1 cellular context compared by ENCODE assay signal in genomic region chr15:78299302-78300102, GRCh38.
TF ChIP-seq lines count a peak whose summit lies in the region.

SKIC8 (minus strand) TSS chr15:78299609; CDS start chr15:78295686, 3,923 bp downstream.

TF ChIP-seq in K562, 482 proteins besides CTCF, POLR2A, EP300 and RAD21 (continued from another document and continues in another):
- no peak for TF ChIP-seq ZFP36 (IDR thresholded peaks at IDR 0.05; ENCODE audit: low read depth, low read length, partially characterized antibody)
- TF ChIP-seq NR4A1 (CRISPR knock-in tag; IDR thresholded peaks at IDR 0.05), result 0 out of 2 replicates have a peak, but pooled peaks have one; percentile 8
- TF ChIP-seq NR4A1 (tag; IDR thresholded peaks at IDR 0.05), result no peak
- peak; percentile 61; the same call in 1 of the 2 replicates for TF ChIP-seq CREB3L1 (IDR thresholded peaks at IDR 0.05; ENCODE audit: borderline replicate concordance, low read depth)
- peak; percentile 87 for TF ChIP-seq ATF1 (CRISPR knock-in tag; IDR thresholded peaks at IDR 0.05)
- TF ChIP-seq ATF1 (tag; IDR thresholded peaks at IDR 0.05), result peak; percentile 98
- TF ChIP-seq E2F1 (CRISPR knock-in tag; IDR thresholded peaks at IDR 0.05), result peak; percentile 35; the same call in 1 of the 2 replicates
- peak in 1 of 2 experiments; percentile 71; a peak in 2 of 4 replicates for TF ChIP-seq TBL1XR1 (IDR thresholded peaks at IDR 0.05; ENCODE audit: low read length in 2 of 2)
- no peak for TF ChIP-seq ATF4 (CRISPR knock-in tag; IDR thresholded peaks at IDR 0.05)
- TF ChIP-seq ZNF639 (CRISPR knock-in tag; conservative IDR thresholded peaks at IDR 0.05 in 1 of 2, IDR thresholded peaks at IDR 0.05 in 1 of 2), result peak in 1 of 2 experiments; percentile 92; a peak in 2 of 4 replicates
- peak; percentile 72 for TF ChIP-seq NCOA6 (IDR thresholded peaks at IDR 0.05)
- TF ChIP-seq POLR2G (IDR thresholded peaks at IDR 0.05; ENCODE audit: low read depth, low read length), result peak; percentile 97
- TF ChIP-seq ZNF592 (IDR thresholded peaks at IDR 0.05), result peak; percentile 28; the same call in 1 of the 2 replicates
- TF ChIP-seq COPS2 (conservative IDR thresholded peaks at IDR 0.05), result no peak
- peak; percentile 59; the same call in 1 of the 2 replicates for TF ChIP-seq ERF (CRISPR knock-in tag; IDR thresholded peaks at IDR 0.05)
- peak; percentile 76 to 81 for TF ChIP-seq NRF1 (conservative IDR thresholded peaks at IDR 0.05 in 1 of 2, IDR thresholded peaks at IDR 0.05 in 1 of 2)
- no peak for TF ChIP-seq NR2C2 (CRISPR knock-in tag; IDR thresholded peaks at IDR 0.05)
- peak; percentile 97 for TF ChIP-seq NR2C2 (tag; IDR thresholded peaks at IDR 0.05)
- 0 out of 4 replicates have a peak, but pooled peaks of 1 of the 2 experiments have one; percentile 46 for TF ChIP-seq UBTF (IDR thresholded peaks at IDR 0.05; ENCODE audit: borderline replicate concordance in 1 of 2, low read depth in 2 of 2, low read length in 2 of 2)
- TF ChIP-seq POLR2B (IDR thresholded peaks at IDR 0.05; ENCODE audit: low read depth, partially characterized antibody), result peak; percentile 62
- TF ChIP-seq LEF1 (IDR thresholded peaks at IDR 0.05), result 0 out of 2 replicates have a peak, but pooled peaks have one; percentile 17
- TF ChIP-seq AFF4 (CRISPR knock-in tag; IDR thresholded peaks at IDR 0.05), result 0 out of 2 replicates have a peak, but pooled peaks have one; percentile 18
- TF ChIP-seq ESRRA (IDR thresholded peaks at IDR 0.05; ENCODE audit: borderline replicate concordance, low read depth), result peak; percentile 61
- peak; percentile 69; the same call in 1 of the 2 replicates for TF ChIP-seq ZNF766 (CRISPR knock-in tag; conservative IDR thresholded peaks at IDR 0.05)
- TF ChIP-seq NONO (IDR thresholded peaks at IDR 0.05; ENCODE audit: low read depth in 2 of 2, low read length in 1 of 2), result peak in 1 of 2 experiments; percentile 45; a peak in 1 of 4 replicates
- TF ChIP-seq THAP12 (CRISPR knock-in tag; IDR thresholded peaks at IDR 0.05), result peak; percentile 45; the same call in 1 of the 2 replicates
- TF ChIP-seq NBN (IDR thresholded peaks at IDR 0.05; ENCODE audit: low read depth), result no peak
- TF ChIP-seq SETDB1 (IDR thresholded peaks at IDR 0.05; ENCODE audit: low read length), result peak; percentile 42
- TF ChIP-seq ETV5 (CRISPR knock-in tag; IDR thresholded peaks at IDR 0.05; ENCODE audit: low read depth), result peak; percentile 30
- TF ChIP-seq E2F6 (IDR thresholded peaks at IDR 0.05; ENCODE audit: borderline replicate concordance in 1 of 2, extremely low read depth in 1 of 2, insufficient read depth in 1 of 2, insufficient read length in 1 of 2, low read depth in 1 of 2, low read length in 1 of 2, poor library complexity in 1 of 2, severe bottlenecking in 1 of 2), result peak in 1 of 2 experiments; percentile 65
- no peak for TF ChIP-seq E4F1 (CRISPR knock-in tag; IDR thresholded peaks at IDR 0.05; ENCODE audit: borderline replicate concordance)
